ENCODE assay signal across 8 cellular contexts in the genomic region with DNA sequence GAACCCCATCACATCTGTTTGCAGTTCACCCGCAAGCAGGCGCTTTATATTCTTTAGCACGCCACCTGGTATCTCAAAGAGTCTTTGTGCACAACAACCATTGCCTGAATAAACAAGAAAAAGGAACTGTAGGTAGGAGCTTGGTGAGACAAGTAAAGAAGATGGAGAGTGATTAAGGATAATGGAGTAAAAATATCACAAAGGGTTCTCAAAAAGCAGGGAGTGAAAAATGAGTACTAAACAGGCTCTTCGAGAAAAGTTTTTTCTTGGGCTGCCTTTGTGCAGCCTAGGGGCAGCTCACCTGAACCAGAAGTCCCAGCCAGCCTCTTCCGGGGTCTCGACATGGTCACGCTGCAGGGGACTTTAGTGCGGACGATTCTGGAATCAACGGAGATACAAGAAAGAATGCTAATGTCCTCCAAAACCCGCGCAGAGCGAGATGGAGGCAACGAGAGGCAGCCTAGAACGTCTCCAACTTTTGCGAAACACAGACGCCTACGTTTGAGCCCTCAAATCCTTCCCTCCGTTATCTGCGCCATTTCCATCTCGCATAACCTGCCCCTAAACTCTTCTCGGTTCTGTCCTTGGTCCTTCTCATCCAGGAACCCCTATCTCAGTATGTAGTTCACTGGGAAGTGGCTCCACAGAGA. TPM values are rescaled to one million over a fixed set of nuclear protein-coding genes. Genes with fewer than 3 reads are reported as not detected.
DNase-seq lines count a peak whose midpoint lies in the region; ATAC-seq and TF ChIP-seq lines count a peak whose summit lies in the region.

No MANE protein-coding gene starts in this region.

- H3K4me2 ChIP-seq in neural cell (ENCODE audit: low read length): peak overlapping the region; percentile 60

- H2AFZ ChIP-seq in neural cell (ENCODE audit: low read depth, low read length): peak overlapping the region; percentile 81

- peak; percentile 29 for ATAC-seq in GM21381 (IDR thresholded peaks at IDR 0.05; ENCODE audit: unreplicated experiment)
- peak; percentile 20 for ATAC-seq in HG03575 (IDR thresholded peaks at IDR 0.05; ENCODE audit: extremely low read depth, insufficient number of reproducible peaks, low FRiP score, unreplicated experiment)

- H3K27me3 ChIP-seq in WERI-Rb-1 (ENCODE audit: insufficient read depth, low read depth, severe bottlenecking) (no peaks in the 10 kb centered on the region), esophagus (ENCODE audit: control insufficient read depth in 1 of 2, insufficient read depth in 2 of 2, low read length in 2 of 2) (no peaks in the 10 kb centered on the region), neural cell (ENCODE audit: insufficient read depth, low read depth, low read length) (no peaks in the 10 kb centered on the region)

- WGBS in esophagus, 2 donors: 2% methylated on average over 22 of the region's 22 CpGs

- H4K20me1 ChIP-seq in neural cell (ENCODE audit: insufficient read depth): no peaks in the 10 kb centered on the region

- TF ChIP-seq CTCF in WERI-Rb-1 (IDR thresholded peaks at IDR 0.05; ENCODE audit: low read depth, low read length): no peak
- TF ChIP-seq CTCF in neural cell (IDR thresholded peaks at IDR 0.05; ENCODE audit: poor library complexity, severe bottlenecking): no peak

- H3K27ac ChIP-seq in WERI-Rb-1 (peak overlapping the region; percentile 41), esophagus (ENCODE audit: low read depth in 2 of 2, low read length in 1 of 2) (peak overlapping the region; percentile 1 to 47), neural cell (ENCODE audit: low read length) (peak overlapping the region; percentile 60)

- H3K4me3 ChIP-seq in WERI-Rb-1 (ENCODE audit: low read depth, low read length) (peak overlapping the region; percentile 67), esophagus (ENCODE audit: low read depth in 1 of 2, low read length in 2 of 2) (peak overlapping the region; percentile 81 to 97), neural cell (ENCODE audit: low read length) (peak overlapping the region; percentile 97)

- no peak for TF ChIP-seq RAD21 in neural cell (conservative IDR thresholded peaks at IDR 0.05)

- no peaks in the 10 kb centered on the region for H3K9me2 ChIP-seq in neural cell (ENCODE audit: insufficient read depth, low read length)

- TF ChIP-seq EP300 in neural cell (conservative IDR thresholded peaks at IDR 0.05; ENCODE audit: poor library complexity, severe bottlenecking): no peak

- H3K36me3 ChIP-seq in WERI-Rb-1: peaks cover 27% of the 10 kb centered on the region
- H3K36me3 ChIP-seq in esophagus (ENCODE audit: control insufficient read depth in 2 of 2, insufficient read depth in 2 of 2, low read length in 1 of 2): peaks cover 12 to 19% of the 10 kb centered on the region in 2 donors
- H3K36me3 ChIP-seq in neural cell (ENCODE audit: insufficient read depth, low read length): peaks cover 6% of the 10 kb centered on the region

- no peaks in the 10 kb centered on the region for H3F3A ChIP-seq in neural cell (ENCODE audit: insufficient read depth, low read length, poor library complexity, severe bottlenecking)

- peak overlapping the region; percentile 65 for H3K9ac ChIP-seq in neural cell (ENCODE audit: low read length)

- DNase-seq in COLO829 (ENCODE audit: low spot score) (peak; percentile 13), WERI-Rb-1 (peak; percentile 14), NCI-H446 (lab: John Stamatoyannopoulos, UW) (no peak), cerebellum (ENCODE audit: low spot score) (no peak)

- H3K9me3 ChIP-seq in WERI-Rb-1 (ENCODE audit: severe bottlenecking) (no peaks in the 10 kb centered on the region), esophagus (ENCODE audit: control insufficient read depth in 2 of 2, insufficient read depth in 1 of 2, low read depth in 1 of 2, low read length in 1 of 2) (no peaks in the 10 kb centered on the region), neural cell (ENCODE audit: low read length) (no peaks in the 10 kb centered on the region)

- H3K4me1 ChIP-seq in esophagus (ENCODE audit: control insufficient read depth in 2 of 2, insufficient read depth in 2 of 2, low read length in 1 of 2): no peaks in the 10 kb centered on the region

- H3K79me2 ChIP-seq in neural cell (replicated peaks; ENCODE audit: insufficient read depth, low read length): peaks cover 10% of the 10 kb centered on the region

TF ChIP-seq in neural cell, 6 proteins besides CTCF, POLR2A, EP300 and RAD21:
- TF ChIP-seq TAF1 (IDR thresholded peaks at IDR 0.05; ENCODE audit: low read depth) (no peak), POLR2AphosphoS5 (IDR thresholded peaks at IDR 0.05) (no peak), EZH2 (IDR thresholded peaks at IDR 0.05; ENCODE audit: borderline replicate concordance, insufficient read depth, low read length, poor library complexity, severe bottlenecking) (no peak), MXI1 (conservative IDR thresholded peaks at IDR 0.05; ENCODE audit: poor library complexity, severe bottlenecking) (no peak), SMC3 (conservative IDR thresholded peaks at IDR 0.05; ENCODE audit: poor library complexity) (no peak)
- TF ChIP-seq, protein P1, sequence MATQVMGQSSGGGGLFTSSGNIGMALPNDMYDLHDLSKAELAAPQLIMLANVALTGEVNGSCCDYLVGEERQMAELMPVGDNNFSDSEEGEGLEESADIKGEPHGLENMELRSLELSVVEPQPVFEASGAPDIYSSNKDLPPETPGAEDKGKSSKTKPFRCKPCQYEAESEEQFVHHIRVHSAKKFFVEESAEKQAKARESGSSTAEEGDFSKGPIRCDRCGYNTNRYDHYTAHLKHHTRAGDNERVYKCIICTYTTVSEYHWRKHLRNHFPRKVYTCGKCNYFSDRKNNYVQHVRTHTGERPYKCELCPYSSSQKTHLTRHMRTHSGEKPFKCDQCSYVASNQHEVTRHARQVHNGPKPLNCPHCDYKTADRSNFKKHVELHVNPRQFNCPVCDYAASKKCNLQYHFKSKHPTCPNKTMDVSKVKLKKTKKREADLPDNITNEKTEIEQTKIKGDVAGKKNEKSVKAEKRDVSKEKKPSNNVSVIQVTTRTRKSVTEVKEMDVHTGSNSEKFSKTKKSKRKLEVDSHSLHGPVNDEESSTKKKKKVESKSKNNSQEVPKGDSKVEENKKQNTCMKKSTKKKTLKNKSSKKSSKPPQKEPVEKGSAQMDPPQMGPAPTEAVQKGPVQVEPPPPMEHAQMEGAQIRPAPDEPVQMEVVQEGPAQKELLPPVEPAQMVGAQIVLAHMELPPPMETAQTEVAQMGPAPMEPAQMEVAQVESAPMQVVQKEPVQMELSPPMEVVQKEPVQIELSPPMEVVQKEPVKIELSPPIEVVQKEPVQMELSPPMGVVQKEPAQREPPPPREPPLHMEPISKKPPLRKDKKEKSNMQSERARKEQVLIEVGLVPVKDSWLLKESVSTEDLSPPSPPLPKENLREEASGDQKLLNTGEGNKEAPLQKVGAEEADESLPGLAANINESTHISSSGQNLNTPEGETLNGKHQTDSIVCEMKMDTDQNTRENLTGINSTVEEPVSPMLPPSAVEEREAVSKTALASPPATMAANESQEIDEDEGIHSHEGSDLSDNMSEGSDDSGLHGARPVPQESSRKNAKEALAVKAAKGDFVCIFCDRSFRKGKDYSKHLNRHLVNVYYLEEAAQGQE (IDR thresholded peaks at IDR 0.05; ENCODE audit: borderline replicate concordance): no peak

RNA-seq across cellular contexts. Expression of a gene that starts 0.5 kb away (rescaled TPM):
- polyA plus RNA-seq in esophagus (10 to 100 TPM; 22.0 to 26.8 TPM), neural cell (164 and 186 TPM in 2 replicates)
- polyA minus RNA-seq in neural cell: 63.0 and 72.6 TPM in 2 replicates
- total RNA-seq in cerebellum: 24.6 TPM

RNA-seq across cellular contexts. Expression of a gene that starts 0.7 kb away (rescaled TPM):
- 10 to 100 TPM; 13.9 to 15.2 TPM for polyA plus RNA-seq in esophagus
- polyA plus RNA-seq in neural cell: 60.2 and 68.8 TPM in 2 replicates
- polyA minus RNA-seq in neural cell: 29.2 and 33.3 TPM in 2 replicates
- 22.8 TPM for total RNA-seq in cerebellum

RNA-seq across cellular contexts. Expression of a gene that starts 23.5 kb away (rescaled TPM):
- polyA plus RNA-seq in esophagus (under 1 TPM; 0.04 to 0.08 TPM), neural cell (0.16 and 0.19 TPM in 2 replicates)
- polyA minus RNA-seq in neural cell: 0.35 TPM in 1 of 2 replicates, not detected in the other
- total RNA-seq in cerebellum: 0.45 TPM

RNA-seq across cellular contexts. Expression of a gene that starts 28.2 kb away (rescaled TPM):
- 10 to 100 TPM; 13.0 to 17.7 TPM for polyA plus RNA-seq in esophagus
- 72.6 and 80.3 TPM in 2 replicates for polyA plus RNA-seq in neural cell
- 97.1 and 106 TPM in 2 replicates for polyA minus RNA-seq in neural cell
- total RNA-seq in cerebellum: 66.1 TPM

RNA-seq across cellular contexts. Expression of a gene that starts 28.9 kb away (rescaled TPM):
- polyA plus RNA-seq in esophagus (1 to 10 TPM; 4.7 to 8.9 TPM), neural cell (11.9 and 13.5 TPM in 2 replicates)
- 29.0 and 31.3 TPM in 2 replicates for polyA minus RNA-seq in neural cell
- total RNA-seq in cerebellum: 26.4 TPM

Comparison
In these comparisons a context has a peak if more than half of its experiments do, and no peak if none do; other contexts are left out.
1. DNase-seq: peak in COLO829 (single experiment) and WERI-Rb-1 (single experiment); none in NCI-H446 (0 of 2) and cerebellum (single experiment).
2. Peak in every context shown above with its lines, with median percentiles within 50 percentile points of each other: H3K27ac ChIP-seq and H3K4me3 ChIP-seq.